8 cellular contexts compared by ENCODE assay signal in the genomic region with DNA sequence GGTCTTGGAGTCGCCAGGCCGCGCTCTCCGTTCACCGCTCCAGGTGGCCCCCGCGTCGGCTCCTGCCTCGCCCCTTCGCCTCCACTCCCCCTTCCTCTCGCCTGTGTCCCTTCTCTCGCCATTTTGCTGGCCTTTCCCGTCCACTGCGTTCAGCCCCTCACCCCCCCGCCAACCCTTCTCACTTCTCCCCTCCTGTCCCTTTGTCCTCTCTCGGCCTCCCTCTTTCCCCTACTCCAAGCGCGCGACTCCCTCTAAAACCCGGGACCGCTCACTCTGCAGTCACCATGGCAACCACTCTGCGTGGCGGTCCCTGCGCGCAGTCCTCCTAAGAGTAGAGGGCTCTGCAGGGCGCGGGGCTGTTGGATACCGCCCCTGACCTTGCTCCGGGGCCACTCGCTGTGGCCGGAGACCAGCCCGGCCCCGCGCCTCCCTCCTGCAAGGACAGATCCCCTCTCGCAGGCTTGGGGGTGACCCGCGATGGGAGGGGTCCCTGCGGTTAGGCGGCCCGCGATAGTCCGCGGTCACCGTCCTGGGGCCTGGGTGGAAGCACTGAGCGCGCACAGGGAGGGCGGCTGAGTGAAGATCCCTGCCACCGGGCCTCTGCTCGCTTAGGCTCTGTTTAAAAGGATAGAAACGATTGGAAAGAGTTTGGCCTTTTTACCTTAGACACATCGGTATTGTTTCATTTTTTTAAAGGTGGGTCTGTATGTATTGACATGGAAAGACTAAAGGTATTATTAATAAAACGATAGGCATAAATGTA. TPM values are rescaled to one million over a fixed set of nuclear protein-coding genes. Genes with fewer than 3 reads are reported as not detected.
DNase-seq lines count a peak whose midpoint lies in the region; TF ChIP-seq lines count a peak whose summit lies in the region.

No MANE protein-coding gene starts in this region.

- no peaks in the 10 kb centered on the region for H3K36me3 ChIP-seq in osteoblast (ENCODE audit: insufficient read depth, low read length)

- CTCF ChIA-PET in activated naive CD4-positive, alpha-beta T cell treated with anti-CD3 and anti-CD28 coated beads for 36 hours (lab: Charles Lee): no interaction called here

- peaks cover 20% of the 10 kb centered on the region for H3K27me3 Mint-ChIP-seq in activated naive CD4-positive, alpha-beta T cell treated with anti-CD3 and anti-CD28 coated beads for 36 hours (ENCODE audit: low read depth)

- H3K27ac Mint-ChIP-seq in activated naive CD4-positive, alpha-beta T cell treated with anti-CD3 and anti-CD28 coated beads for 36 hours: no peak overlapping the region

- peak overlapping the region; percentile 91 for H3K4me3 ChIP-seq in osteoblast (ENCODE audit: insufficient read depth, low read length)

- peak overlapping the region; percentile 93 for H3K4me2 ChIP-seq in osteoblast (ENCODE audit: insufficient read depth, low read length)

- H3K27ac ChIP-seq in osteoblast (ENCODE audit: low read depth, low read length): peak overlapping the region; percentile 91

- H3K79me2 ChIP-seq in osteoblast (ENCODE audit: insufficient read depth, low read length): peaks cover 26% of the 10 kb centered on the region

- H3K4me1 Mint-ChIP-seq in activated naive CD4-positive, alpha-beta T cell treated with anti-CD3 and anti-CD28 coated beads for 36 hours (ENCODE audit: low read depth): peaks cover 9% of the 10 kb centered on the region

- DNase-seq in NCI-H1436 (lab: John Stamatoyannopoulos, UW): peak; percentile 79
- no peak for DNase-seq in NCI-H1436 treated with DMSO at 0.1 percent for 48 hours (lab: John Stamatoyannopoulos, UW)
- DNase-seq in NCI-H748 (lab: John Stamatoyannopoulos, UW; ENCODE audit: unreplicated experiment): peak; percentile 90
- DNase-seq in activated naive CD4-positive, alpha-beta T cell treated with anti-CD3 and anti-CD28 coated beads for 36 hours: peak; percentile 18
- peak; percentile 43 for DNase-seq in glomerular visceral epithelial cell (ENCODE audit: extremely low spot score)
- peak; percentile 89 for DNase-seq in osteoblast (ENCODE audit: insufficient read length, low spot score, missing footprints)
- no peak for DNase-seq in GOT3 (lab: John Stamatoyannopoulos, UW)
- DNase-seq in superior temporal gyrus (ENCODE audit: extremely low spot score): no peak

- H4K20me1 ChIP-seq in osteoblast (ENCODE audit: insufficient read depth, low read length): peaks cover 24% of the 10 kb centered on the region

- intact Hi-C loops in activated naive CD4-positive, alpha-beta T cell treated with anti-CD3 and anti-CD28 coated beads for 36 hours (cut with micrococcal nuclease): no loop called here

- H2AFZ ChIP-seq in osteoblast (ENCODE audit: low read length): peak overlapping the region; percentile 92

- no peak for TF ChIP-seq CTCF in osteoblast (IDR thresholded peaks at IDR 0.05; ENCODE audit: extremely low read depth, low read depth, low read length)

- H3K9me3 ChIP-seq in osteoblast (ENCODE audit: low read depth, low read length): no peaks in the 10 kb centered on the region

- no peaks in the 10 kb centered on the region for H3K27me3 ChIP-seq in osteoblast (ENCODE audit: insufficient read depth, low read length)

- H3K4me1 ChIP-seq in osteoblast (ENCODE audit: insufficient read depth, low read length): peaks cover 10% of the 10 kb centered on the region

- H3K9me3 Mint-ChIP-seq in activated naive CD4-positive, alpha-beta T cell treated with anti-CD3 and anti-CD28 coated beads for 36 hours: no peaks in the 10 kb centered on the region

- no peaks in the 10 kb centered on the region for H3K36me3 Mint-ChIP-seq in activated naive CD4-positive, alpha-beta T cell treated with anti-CD3 and anti-CD28 coated beads for 36 hours (ENCODE audit: low read depth)

- peak overlapping the region; percentile 80 for H3K4me3 Mint-ChIP-seq in activated naive CD4-positive, alpha-beta T cell treated with anti-CD3 and anti-CD28 coated beads for 36 hours

RNA-seq across cellular contexts. Expression of a gene that starts 0.5 kb away (rescaled TPM):
- total RNA-seq in activated naive CD4-positive, alpha-beta T cell treated with anti-CD3 and anti-CD28 coated beads for 36 hours: under 1 TPM in 1 of 2 experiments, not detected in 1; 0.32 TPM
- total RNA-seq in osteoblast: 8.3 and 11.8 TPM in 2 replicates

RNA-seq across cellular contexts. Expression of a gene that starts 1.2 kb away (rescaled TPM):
- total RNA-seq in activated naive CD4-positive, alpha-beta T cell treated with anti-CD3 and anti-CD28 coated beads for 36 hours: 10 to 100 TPM; 17.0 to 19.0 TPM
- 63.1 and 68.8 TPM in 2 replicates for total RNA-seq in osteoblast

Comparison
In these comparisons a context has a peak if more than half of its experiments do, and no peak if none do; other contexts are left out.
1. DNase-seq: peak in NCI-H1436 (single experiment), NCI-H748 (single experiment), activated naive CD4-positive, alpha-beta T cell treated with anti-CD3 and anti-CD28 coated beads for 36 hours (single experiment), glomerular visceral epithelial cell (single experiment) and osteoblast (single experiment); none in NCI-H1436 treated with DMSO at 0.1 percent for 48 hours (single experiment), GOT3 (single experiment) and superior temporal gyrus (single experiment).